ENCODE assay signal across 9 cellular contexts in the genomic region with DNA sequence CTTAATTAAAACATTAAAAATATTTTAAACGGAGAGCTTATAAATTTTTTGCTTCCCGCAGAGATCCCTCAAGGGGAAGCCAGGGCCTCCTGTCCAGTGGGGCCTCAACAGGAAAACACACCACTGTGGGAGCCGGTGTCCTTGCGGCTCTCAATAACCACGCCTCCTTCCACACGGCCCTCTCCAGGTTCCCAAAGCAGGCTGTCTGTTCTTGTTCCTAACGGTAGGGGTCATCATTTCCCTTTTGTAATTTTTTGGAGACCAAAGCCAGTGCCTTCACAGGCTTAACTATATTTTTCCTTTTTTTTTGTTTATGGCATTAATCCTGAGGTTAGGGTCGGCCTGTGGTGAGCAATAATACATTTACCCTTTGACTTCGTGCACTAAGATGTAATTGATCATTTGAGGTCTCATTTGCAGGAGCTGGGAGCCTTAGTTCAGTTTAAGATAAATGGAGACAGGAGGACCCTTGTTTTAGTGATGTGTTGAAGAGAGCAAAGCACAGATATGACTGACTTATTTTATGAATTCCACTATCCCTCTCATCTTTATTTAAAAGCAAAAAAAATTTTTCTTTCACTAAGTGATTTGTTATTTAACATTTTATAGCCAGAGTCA.
DNase-seq lines count a peak whose midpoint lies in the region; ATAC-seq and TF ChIP-seq lines count a peak whose summit lies in the region.
"Had no signal": no experiment of that assay in that cellular context is flagged by ENCODE, and none has a peak within 500 bp of the region (broad histone marks: within the 10 kb centered on the region; RNA-seq: fewer than 3 reads in every experiment).

No MANE protein-coding gene starts in this region.

- no peak overlapping the region for H3K14ac ChIP-seq in neuronal stem cell (ENCODE audit: low read length)

- peaks cover 2% of the 10 kb centered on the region; the same call in 1 of the 2 replicates for H3K4me1 Mint-ChIP-seq in WTC11

- TF ChIP-seq CTCF in WTC11 (IDR thresholded peaks at IDR 0.05) (peak; percentile 35; the same call in 1 of the 2 replicates), fibroblast of pulmonary artery (IDR thresholded peaks at IDR 0.05; ENCODE audit: low read length, missing control alignments) (peak; percentile 85)

- H4K91ac ChIP-seq in neuronal stem cell (ENCODE audit: low read depth, low read length, poor library complexity): no peak overlapping the region

- ATAC-seq in GM18858 (IDR thresholded peaks at IDR 0.05; ENCODE audit: unreplicated experiment) (peak; percentile 84), HG03139 (IDR thresholded peaks at IDR 0.05; ENCODE audit: unreplicated experiment) (peak; percentile 76), WTC11 (peak; percentile 91), HG02763 (IDR thresholded peaks at IDR 0.05; ENCODE audit: unreplicated experiment) (no peak)
- ATAC-seq: T-cell had no signal

- no peak overlapping the region for H3K27ac Mint-ChIP-seq in WTC11
- H3K27ac Mint-ChIP-seq: T-cell had no signal

- H3K4me3 Mint-ChIP-seq in WTC11: no peak overlapping the region
- H3K4me3 Mint-ChIP-seq: T-cell had no signal

- H3K4me3 ChIP-seq in fibroblast of pulmonary artery (replicated peaks; ENCODE audit: low read depth, low read length) (no peak overlapping the region), neuronal stem cell (ENCODE audit: low read length in 2 of 2) (no peak overlapping the region)

- no CpG with 5 or more reads among the region's 9 CpGs for WGBS in neuronal stem cell (ENCODE audit: extremely low coverage in 2 of 2, insufficient read length in 2 of 2, insufficient replicate concordance in 1 of 2), 2 donors

- no peak overlapping the region for H2BK5ac ChIP-seq in neuronal stem cell (ENCODE audit: low read length)

- no peak overlapping the region for H2AFZ ChIP-seq in neuronal stem cell (ENCODE audit: low read length)

- CTCF ChIA-PET in WTC11 (lab: Charles Lee): interaction anchor here (0.9 to 2.8 kb wide), 9 partner anchors 41 to 662 kb away, joined by 3 to 10 read pairs (median 3); no protein-coding TSS in a partner anchor

- no peak overlapping the region for H2BK15ac ChIP-seq in neuronal stem cell (ENCODE audit: low read length)

- no peak overlapping the region for H3K4ac ChIP-seq in neuronal stem cell (ENCODE audit: low read length)

- H4K8ac ChIP-seq in neuronal stem cell (ENCODE audit: low read depth, low read length): no peak overlapping the region

- H3K18ac ChIP-seq in neuronal stem cell (ENCODE audit: low read length): no peak overlapping the region

- H3K27me3 ChIP-seq in neuronal stem cell (ENCODE audit: control insufficient read depth in 3 of 3, insufficient read depth in 3 of 3, low read depth in 1 of 3, low read length in 3 of 3): peaks cover 0 to 11% (median 5%) of the 10 kb centered on the region in 3 experiments

- H3K4me1 ChIP-seq in neuronal stem cell (ENCODE audit: control insufficient read depth in 2 of 2, insufficient read depth in 1 of 2, low read depth in 1 of 2, low read length in 2 of 2): peaks cover 0 to 3% of the 10 kb centered on the region in 2 donors

- no peak overlapping the region for H2AK5ac ChIP-seq in neuronal stem cell (ENCODE audit: low read depth, low read length)

- POLR2A ChIA-PET in WTC11 (lab: Charles Lee): no interaction called here

- H3K4me2 ChIP-seq in neuronal stem cell (ENCODE audit: insufficient read depth, low read length, poor library complexity, severe bottlenecking): no peak overlapping the region

- no peaks in the 10 kb centered on the region for H3K36me3 Mint-ChIP-seq in WTC11
- H3K36me3 Mint-ChIP-seq: T-cell had no signal

- H3K9me3 ChIP-seq in neuronal stem cell (replicated peaks in 1 of 2; ENCODE audit: control insufficient read depth in 2 of 2, insufficient read depth in 1 of 2, low read depth in 1 of 2, low read length in 2 of 2): peaks cover 0 to 2% of the 10 kb centered on the region in 2 donors

- no peak overlapping the region for H2BK120ac ChIP-seq in neuronal stem cell (ENCODE audit: low read depth, low read length)

- no peaks in the 10 kb centered on the region for H3K79me1 ChIP-seq in neuronal stem cell (ENCODE audit: low read depth, low read length)

- no peaks in the 10 kb centered on the region for H3K27me3 Mint-ChIP-seq in WTC11 (ENCODE audit: low read depth)

- DNase-seq in CD1c-positive myeloid dendritic cell (ENCODE audit: extremely low spot score): peak; percentile 66
- peak; percentile 33 for DNase-seq in NCI-H2196 (lab: John Stamatoyannopoulos, UW; ENCODE audit: unreplicated experiment)
- DNase-seq in WTC11 (ENCODE audit: low spot score): peak; percentile 60
- peak; percentile 80 for DNase-seq in fibroblast of pulmonary artery (ENCODE audit: low read depth)
- DNase-seq in neuronal stem cell (ENCODE audit: low spot score): peak; percentile 70

- no peak overlapping the region for H3K23ac ChIP-seq in neuronal stem cell (ENCODE audit: low read depth, low read length, poor library complexity)

- no peak overlapping the region for H2BK12ac ChIP-seq in neuronal stem cell (ENCODE audit: low read length)

- no peaks in the 10 kb centered on the region for H3K9me3 Mint-ChIP-seq in WTC11
- H3K9me3 Mint-ChIP-seq: T-cell had no signal

- no peak overlapping the region for H3K9ac ChIP-seq in neuronal stem cell (ENCODE audit: low read depth, low read length, poor library complexity)

- no peaks in the 10 kb centered on the region for H3K36me3 ChIP-seq in neuronal stem cell (replicated peaks in 1 of 2; ENCODE audit: control insufficient read depth in 2 of 2, insufficient read depth in 2 of 2, low read length in 2 of 2)

- no peak overlapping the region for H3K27ac ChIP-seq in neuronal stem cell (replicated peaks; ENCODE audit: low read length)

TF ChIP-seq in WTC11, 78 proteins besides CTCF, POLR2A, EP300 and RAD21 (continues in another document):
- no peak for TF ChIP-seq ZMAT4 (CRISPR knock-in tag; IDR thresholded peaks at IDR 0.05)
- TF ChIP-seq ZNF232 (CRISPR knock-in tag; IDR thresholded peaks at IDR 0.05): no peak
- TF ChIP-seq OVOL2 (CRISPR knock-in tag; IDR thresholded peaks at IDR 0.05; ENCODE audit: borderline replicate concordance): no peak
- TF ChIP-seq, protein P1, sequence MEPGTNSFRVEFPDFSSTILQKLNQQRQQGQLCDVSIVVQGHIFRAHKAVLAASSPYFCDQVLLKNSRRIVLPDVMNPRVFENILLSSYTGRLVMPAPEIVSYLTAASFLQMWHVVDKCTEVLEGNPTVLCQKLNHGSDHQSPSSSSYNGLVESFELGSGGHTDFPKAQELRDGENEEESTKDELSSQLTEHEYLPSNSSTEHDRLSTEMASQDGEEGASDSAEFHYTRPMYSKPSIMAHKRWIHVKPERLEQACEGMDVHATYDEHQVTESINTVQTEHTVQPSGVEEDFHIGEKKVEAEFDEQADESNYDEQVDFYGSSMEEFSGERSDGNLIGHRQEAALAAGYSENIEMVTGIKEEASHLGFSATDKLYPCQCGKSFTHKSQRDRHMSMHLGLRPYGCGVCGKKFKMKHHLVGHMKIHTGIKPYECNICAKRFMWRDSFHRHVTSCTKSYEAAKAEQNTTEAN (CRISPR knock-in tag; IDR thresholded peaks at IDR 0.05): no peak
- TF ChIP-seq TP53 (CRISPR knock-in tag; IDR thresholded peaks at IDR 0.05): no peak
- no peak for TF ChIP-seq NFATC4 (CRISPR knock-in tag; IDR thresholded peaks at IDR 0.05)
- no peak for TF ChIP-seq AR (CRISPR knock-in tag; IDR thresholded peaks at IDR 0.05)
- TF ChIP-seq RORB (CRISPR knock-in tag; IDR thresholded peaks at IDR 0.05): no peak
- no peak for TF ChIP-seq EMX1 (CRISPR knock-in tag; IDR thresholded peaks at IDR 0.05)
- TF ChIP-seq, protein P2, sequence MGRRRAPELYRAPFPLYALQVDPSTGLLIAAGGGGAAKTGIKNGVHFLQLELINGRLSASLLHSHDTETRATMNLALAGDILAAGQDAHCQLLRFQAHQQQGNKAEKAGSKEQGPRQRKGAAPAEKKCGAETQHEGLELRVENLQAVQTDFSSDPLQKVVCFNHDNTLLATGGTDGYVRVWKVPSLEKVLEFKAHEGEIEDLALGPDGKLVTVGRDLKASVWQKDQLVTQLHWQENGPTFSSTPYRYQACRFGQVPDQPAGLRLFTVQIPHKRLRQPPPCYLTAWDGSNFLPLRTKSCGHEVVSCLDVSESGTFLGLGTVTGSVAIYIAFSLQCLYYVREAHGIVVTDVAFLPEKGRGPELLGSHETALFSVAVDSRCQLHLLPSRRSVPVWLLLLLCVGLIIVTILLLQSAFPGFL (CRISPR knock-in tag; IDR thresholded peaks at IDR 0.05; ENCODE audit: borderline replicate concordance): no peak
- TF ChIP-seq SOX15 (CRISPR knock-in tag; IDR thresholded peaks at IDR 0.05): no peak
